12 cellular contexts compared by ENCODE assay signal in the genomic region with DNA sequence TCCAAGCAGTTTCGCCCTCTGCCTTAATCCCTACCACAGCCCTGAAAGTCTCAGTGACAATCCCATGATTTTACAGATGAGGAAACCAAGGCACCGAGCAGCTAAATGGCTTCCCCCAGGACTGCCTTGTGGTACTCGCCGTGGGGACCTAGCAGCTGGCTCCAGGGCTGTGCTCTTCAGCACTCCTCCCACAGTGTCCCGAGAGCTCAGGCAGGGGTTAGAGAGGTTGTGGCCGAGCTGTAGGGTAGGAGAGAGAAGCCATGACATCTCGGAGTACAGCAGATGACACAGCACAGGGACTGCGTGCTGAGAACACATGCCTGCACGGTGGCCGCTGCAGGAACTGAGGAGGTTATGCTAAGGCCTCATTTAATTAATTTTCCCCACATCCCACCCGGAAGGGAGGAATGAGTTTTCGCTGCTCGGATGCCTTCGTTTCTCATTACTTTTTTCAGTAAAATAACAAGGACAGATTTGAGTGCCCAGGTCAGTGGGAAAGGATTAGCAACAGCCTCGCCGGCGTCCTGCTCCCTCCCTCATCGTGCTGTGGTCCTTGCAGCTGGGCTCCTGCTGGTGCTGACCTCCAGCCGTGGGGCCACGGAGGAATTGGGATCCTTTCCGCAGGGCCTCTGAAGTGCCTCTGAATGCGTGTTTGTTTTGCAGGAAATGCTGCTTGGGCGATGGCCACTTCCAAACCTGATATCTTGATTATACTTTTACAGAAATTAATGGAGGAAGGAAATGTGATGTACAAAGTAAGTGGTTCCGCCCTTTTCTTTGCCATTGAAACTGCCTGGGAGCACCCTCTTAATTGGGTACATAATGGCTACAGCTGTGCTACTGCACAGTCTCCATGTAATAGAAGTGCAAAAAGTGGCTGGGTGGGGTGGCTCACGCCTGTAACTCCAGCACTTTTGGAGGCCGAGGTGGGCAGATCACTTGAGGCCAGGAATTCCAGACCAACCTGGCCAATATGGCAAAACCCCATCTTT.
DNase-seq lines count a peak whose midpoint lies in the region; ATAC-seq and TF ChIP-seq lines count a peak whose summit lies in the region.
"Had no signal": no experiment of that assay in that cellular context is flagged by ENCODE, and none has a peak within 500 bp of the region (broad histone marks: within the 10 kb centered on the region; RNA-seq: fewer than 3 reads in every experiment).

No MANE protein-coding gene starts in this region.

- no peaks in the 10 kb centered on the region for H3K9me3 Mint-ChIP-seq in endodermal cell
- no peaks in the 10 kb centered on the region for H3K9me3 Mint-ChIP-seq in natural killer cell
- H3K9me3 Mint-ChIP-seq in activated CD4-positive, alpha-beta memory T cell treated with anti-CD3 and anti-CD28 coated beads for 36 hours, result no peaks in the 10 kb centered on the region

- H3K4me1 Mint-ChIP-seq in endodermal cell (no peaks in the 10 kb centered on the region), natural killer cell (peaks cover 66% of the 10 kb centered on the region in 2 donors)
- H3K4me1 Mint-ChIP-seq in activated CD4-positive, alpha-beta memory T cell treated with anti-CD3 and anti-CD28 coated beads for 36 hours (ENCODE audit: low read depth), result peaks cover 11% of the 10 kb centered on the region

- peaks cover 94% of the 10 kb centered on the region for H3K36me3 ChIP-seq in endodermal cell (ENCODE audit: control insufficient read depth, insufficient read depth, low read length)

- H3K27me3 ChIP-seq in endodermal cell (ENCODE audit: control insufficient read depth, insufficient read depth, low read length, poor library complexity, severe bottlenecking), result no peaks in the 10 kb centered on the region
- H3K27me3 ChIP-seq in dorsolateral prefrontal cortex, result no peaks in the 10 kb centered on the region

- no peak overlapping the region for H3K4me3 ChIP-seq in endodermal cell (ENCODE audit: low read length)
- H3K4me3 ChIP-seq in dorsolateral prefrontal cortex, result no peak overlapping the region

- no peak for ATAC-seq in natural killer cell

- H3K9me3 ChIP-seq in endodermal cell (ENCODE audit: control insufficient read depth, low read length), result no peaks in the 10 kb centered on the region

- H3K36me3 Mint-ChIP-seq in endodermal cell (ENCODE audit: low read depth), result peaks cover 21% of the 10 kb centered on the region
- H3K36me3 Mint-ChIP-seq in natural killer cell, result no peaks in the 10 kb centered on the region
- no peaks in the 10 kb centered on the region for H3K36me3 Mint-ChIP-seq in activated CD4-positive, alpha-beta memory T cell treated with anti-CD3 and anti-CD28 coated beads for 36 hours

- CTCF ChIA-PET in activated CD4-positive, alpha-beta memory T cell treated with anti-CD3 and anti-CD28 coated beads for 36 hours (lab: Charles Lee), result no interaction called here

- WGBS in endodermal cell (ENCODE audit: insufficient coverage in 1 of 2, insufficient read length in 1 of 2), 2 experiments, result 92 to 96% methylated on average over 11 to 26 of the region's 26 CpGs

- TF ChIP-seq CTCF in C4-2B (conservative IDR thresholded peaks at IDR 0.05) (no peak), endodermal cell (conservative IDR thresholded peaks at IDR 0.05) (no peak), natural killer cell (IDR thresholded peaks at IDR 0.05) (no peak), dorsolateral prefrontal cortex (IDR thresholded peaks at IDR 0.05 in 54 of 56, conservative IDR thresholded peaks at IDR 0.05 in 2 of 56; ENCODE audit: low read depth in 1 of 56, partially characterized antibody in 56 of 56) (no peak)

- intact Hi-C loops in natural killer cell (cut with micrococcal nuclease) (loop anchor here (1.0 to 5.0 kb wide), 4 partner anchors 23 to 487 kb away; partner anchors contain the start of gene MARCHF7), dorsolateral prefrontal cortex (cut with DNase I) (no loop called here)
- intact Hi-C loops in activated CD4-positive, alpha-beta memory T cell treated with anti-CD3 and anti-CD28 coated beads for 36 hours (cut with micrococcal nuclease), result no loop called here

- no peak overlapping the region for H3K4me3 Mint-ChIP-seq in endodermal cell
- H3K4me3 Mint-ChIP-seq in natural killer cell, result peak overlapping the region; percentile 78
- no peak overlapping the region for H3K4me3 Mint-ChIP-seq in activated CD4-positive, alpha-beta memory T cell treated with anti-CD3 and anti-CD28 coated beads for 36 hours
- H3K4me3 Mint-ChIP-seq: T-helper 17 cell had no signal

- POLR2A ChIA-PET in activated CD4-positive, alpha-beta memory T cell treated with anti-CD3 and anti-CD28 coated beads for 36 hours (lab: Charles Lee), result no interaction called here

- H3K9ac ChIP-seq in endodermal cell (ENCODE audit: extremely low read depth, low read length, poor library complexity, severe bottlenecking), result no peak overlapping the region

- peak overlapping the region; percentile 44 for H3K27ac Mint-ChIP-seq in endodermal cell
- peak overlapping the region; percentile 76 to 81 for H3K27ac Mint-ChIP-seq in natural killer cell
- no peak overlapping the region for H3K27ac Mint-ChIP-seq in activated CD4-positive, alpha-beta memory T cell treated with anti-CD3 and anti-CD28 coated beads for 36 hours
- H3K27ac Mint-ChIP-seq: T-helper 17 cell had no signal

- H3K27ac ChIP-seq in C4-2B, result peak overlapping the region; percentile 13; the same call in 1 of the 2 replicates
- H3K27ac ChIP-seq in endodermal cell (ENCODE audit: low read depth, low read length), result no peak overlapping the region
- peak overlapping the region in 16 of 59 donors; percentile 5 to 73 (median 30) for H3K27ac ChIP-seq in dorsolateral prefrontal cortex

- H3K27me3 Mint-ChIP-seq in endodermal cell (ENCODE audit: insufficient read depth) (no peaks in the 10 kb centered on the region), natural killer cell (ENCODE audit: low read depth in 2 of 2) (no peaks in the 10 kb centered on the region)
- H3K27me3 Mint-ChIP-seq in activated CD4-positive, alpha-beta memory T cell treated with anti-CD3 and anti-CD28 coated beads for 36 hours, result no peaks in the 10 kb centered on the region

- DNase-seq in NCI-H1092 treated with DMSO at 0.1 percent for 48 hours (lab: John Stamatoyannopoulos, UW) (peak; percentile 25), endodermal cell (peak; percentile 41), natural killer cell (no peak), glomerular visceral epithelial cell (ENCODE audit: extremely low spot score) (no peak), RPMI8226 (no peak), dorsolateral prefrontal cortex (no peak)
- DNase-seq in activated CD4-positive, alpha-beta memory T cell treated with anti-CD3 and anti-CD28 coated beads for 36 hours, result no peak
- DNase-seq: activated CD4-positive, alpha-beta T cell treated with anti-CD3 and anti-CD28 coated beads, Interleukin-2, amount 50 U/mL, for 48 hours; activated naive CD4-positive, alpha-beta T cell; cerebellar nuclear complex; T-helper 17 cell had no signal

- no peaks in the 10 kb centered on the region for H3K4me1 ChIP-seq in endodermal cell (ENCODE audit: control insufficient read depth, insufficient read depth, low read length)

Comparison
In these comparisons a context has a peak if more than half of its experiments do, and no peak if none do; other contexts are left out.
1. DNase-seq: peak in NCI-H1092 treated with DMSO at 0.1 percent for 48 hours (single experiment) and endodermal cell (single experiment); none in natural killer cell (single experiment), activated CD4-positive, alpha-beta memory T cell treated with anti-CD3 and anti-CD28 coated beads for 36 hours (single experiment), glomerular visceral epithelial cell (single experiment), RPMI8226 (single experiment) and dorsolateral prefrontal cortex (0 of 10).